In the genomic region with DNA sequence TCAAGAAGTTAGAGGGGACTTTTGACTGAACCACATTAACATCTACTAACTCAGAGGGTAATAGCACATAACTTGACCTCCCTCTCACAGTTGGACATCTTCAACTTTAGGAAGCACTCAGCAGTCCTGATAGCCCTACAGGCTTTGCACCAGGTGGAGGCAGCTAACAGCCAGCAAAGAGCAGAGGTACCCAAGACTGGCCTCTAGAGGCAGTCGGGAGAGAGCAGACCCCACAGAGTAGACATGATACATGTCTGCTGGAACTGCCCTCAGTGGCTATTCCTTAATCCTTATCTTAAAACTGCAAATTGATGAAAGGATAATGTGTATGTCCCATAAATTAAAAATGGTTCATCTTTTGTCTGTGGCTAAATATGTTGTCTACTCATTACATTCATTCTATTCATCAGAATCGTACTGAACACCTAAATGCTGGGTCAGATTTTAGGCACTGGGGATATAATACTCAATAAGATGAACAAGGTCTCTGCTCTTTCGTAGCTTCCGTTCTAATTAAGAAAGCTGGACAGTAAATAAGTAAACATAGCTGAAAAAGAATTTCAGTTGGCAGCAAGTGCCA, we compare ENCODE assay signal across 8 cellular contexts. TPM values are rescaled to one million over a fixed set of nuclear protein-coding genes. Genes with fewer than 3 reads are reported as not detected.
DNase-seq lines count a peak whose midpoint lies in the region; ATAC-seq and TF ChIP-seq lines count a peak whose summit lies in the region.

No MANE protein-coding gene starts in this region.

- H3K9me3 ChIP-seq in H9 (ENCODE audit: control insufficient read depth, low read depth, low read length) = no peaks in the 10 kb centered on the region
- no peaks in the 10 kb centered on the region for H3K9me3 ChIP-seq in ascending aorta
- H3K9me3 ChIP-seq in prostate gland = no peaks in the 10 kb centered on the region

- no peak overlapping the region for H3T11ph ChIP-seq in H9 (ENCODE audit: low read length)

- H3K4me2 ChIP-seq in H9 (ENCODE audit: insufficient read depth, insufficient read length, low read length) = no peak overlapping the region

- H3K23ac ChIP-seq in H9 (ENCODE audit: insufficient read length, low read depth, low read length) = no peak overlapping the region

- H3K36me3 ChIP-seq in ascending aorta (peaks cover 21 to 43% of the 10 kb centered on the region in 2 donors), prostate gland (no peaks in the 10 kb centered on the region)

- no peaks in the 10 kb centered on the region for H3K79me1 ChIP-seq in H9 (ENCODE audit: insufficient read depth, low read depth, low read length, poor library complexity, severe bottlenecking)

- H2BK15ac ChIP-seq in H9 (ENCODE audit: low read depth, low read length) = no peak overlapping the region

- no peaks in the 10 kb centered on the region for H4K20me1 ChIP-seq in H9 (ENCODE audit: control insufficient read depth, insufficient read depth, insufficient read length)

- no peak overlapping the region for H2AK5ac ChIP-seq in H9 (ENCODE audit: insufficient read length, low read length)

- no peak overlapping the region for H2BK20ac ChIP-seq in H9 (ENCODE audit: low read depth, low read length, poor library complexity, severe bottlenecking)

- TF ChIP-seq POLR2A in prostate gland (IDR thresholded peaks at IDR 0.05) = no peak

- H3K27me3 Mint-ChIP-seq in H9 (ENCODE audit: low read depth) = no peaks in the 10 kb centered on the region
- H3K27me3 Mint-ChIP-seq in activated naive CD4-positive, alpha-beta T cell treated with anti-CD3 and anti-CD28 coated beads, Interleukin-2, amount 10 ng/mL, durations not matched to agents 7 days and 5 days = no peaks in the 10 kb centered on the region

- H3K18ac ChIP-seq in H9 (ENCODE audit: insufficient read length, low read depth, low read length) = no peak overlapping the region

- CTCF ChIA-PET in activated naive CD4-positive, alpha-beta T cell treated with anti-CD3 and anti-CD28 coated beads, Interleukin-2, amount 10 ng/mL, durations not matched to agents 7 days and 5 days (lab: Charles Lee) = interaction anchor here (0.8 to 2.2 kb wide), 8 partner anchors 10 to 57 kb away, joined by 3 to 7 read pairs (median 4); no protein-coding TSS in a partner anchor

- H3K4me1 ChIP-seq in H9 (ENCODE audit: insufficient read depth, low read length) (peaks cover 8% of the 10 kb centered on the region), ascending aorta (peaks cover 10 to 26% of the 10 kb centered on the region in 2 donors), prostate gland (replicated peaks) (no peaks in the 10 kb centered on the region)

- H2BK5ac ChIP-seq in H9 (ENCODE audit: insufficient read length, low read length) = no peak overlapping the region

- ATAC-seq in left lobe of liver = peak; percentile 59

- no peak overlapping the region for H2BK12ac ChIP-seq in H9 (ENCODE audit: insufficient read length, low read depth, low read length)

- H4K5ac ChIP-seq in H9 (ENCODE audit: insufficient read length, low read depth, low read length) = no peak overlapping the region

- no peak overlapping the region for H3K27ac ChIP-seq in H9 (ENCODE audit: insufficient read length, low read depth, low read length)
- H3K27ac ChIP-seq in ascending aorta = no peak overlapping the region
- no peak overlapping the region for H3K27ac ChIP-seq in prostate gland

- no peak overlapping the region for H3K27ac Mint-ChIP-seq in H9
- H3K27ac Mint-ChIP-seq in activated naive CD4-positive, alpha-beta T cell treated with anti-CD3 and anti-CD28 coated beads, Interleukin-2, amount 10 ng/mL, durations not matched to agents 7 days and 5 days = no peak overlapping the region

- TF ChIP-seq CTCF in GM12875 (IDR thresholded peaks at IDR 0.05; ENCODE audit: borderline replicate concordance, insufficient read depth, low read depth, low read length) = peak; percentile 76
- TF ChIP-seq CTCF in H9 (conservative IDR thresholded peaks at IDR 0.05) = peak; percentile 78
- peak in 1 of 3 experiments; percentile 22 for TF ChIP-seq CTCF in ascending aorta (IDR thresholded peaks at IDR 0.05)
- no peak for TF ChIP-seq CTCF in prostate gland (IDR thresholded peaks at IDR 0.05)

- H3K4ac ChIP-seq in H9 (ENCODE audit: low read depth, low read length) = no peak overlapping the region

- H3K79me2 ChIP-seq in H9 (ENCODE audit: insufficient read depth, low read length) = peaks cover 1% of the 10 kb centered on the region; the same call in 1 of the 2 replicates

- peaks cover 26% of the 10 kb centered on the region in 2 experiments for H3K4me1 Mint-ChIP-seq in H9
- peaks cover 52% of the 10 kb centered on the region for H3K4me1 Mint-ChIP-seq in activated naive CD4-positive, alpha-beta T cell treated with anti-CD3 and anti-CD28 coated beads, Interleukin-2, amount 10 ng/mL, durations not matched to agents 7 days and 5 days

- DNase-seq in H9 (peak; percentile 79), NCI-H1694 treated with DMSO at 0.1 percent for 48 hours (lab: John Stamatoyannopoulos, UW) (peak; percentile 2), left lobe of liver (ENCODE audit: low spot score) (no peak), ascending aorta (ENCODE audit: low spot score in 2 of 2) (no peak), prostate gland (ENCODE audit: low spot score) (no peak), GOT3 (lab: John Stamatoyannopoulos, UW) (no peak)
- peak; percentile 43 for DNase-seq in activated naive CD4-positive, alpha-beta T cell treated with anti-CD3 and anti-CD28 coated beads, Interleukin-2, amount 10 ng/mL, durations not matched to agents 7 days and 5 days

- no peak overlapping the region for H2AFZ ChIP-seq in H9 (ENCODE audit: low read length)

- no CpG with 5 or more reads among the region's 4 CpGs for WGBS in H9 (ENCODE audit: extremely low coverage, insufficient read length, low lambda C conversion rate)
- 82% methylated on average over 4 of the region's 4 CpGs for WGBS in prostate gland

- no peak overlapping the region for H3K9ac ChIP-seq in H9 (ENCODE audit: extremely low read depth, insufficient read length, low read length)

- no peak overlapping the region for H3K4me3 Mint-ChIP-seq in H9
- H3K4me3 Mint-ChIP-seq in activated naive CD4-positive, alpha-beta T cell treated with anti-CD3 and anti-CD28 coated beads, Interleukin-2, amount 10 ng/mL, durations not matched to agents 7 days and 5 days = no peak overlapping the region

- H3K23me2 ChIP-seq in H9 (ENCODE audit: insufficient read length, low read depth, low read length, poor library complexity, severe bottlenecking) = no peaks in the 10 kb centered on the region

- intact Hi-C loops in ascending aorta (cut with DNase I) (no loop called here), prostate gland (cut with DNase I) (no loop called here)

- no peak overlapping the region for H3K56ac ChIP-seq in H9 (ENCODE audit: insufficient read length, low read depth, low read length)

- no peaks in the 10 kb centered on the region for H3K27me3 ChIP-seq in H9 (ENCODE audit: insufficient read depth, low read length)
- no peaks in the 10 kb centered on the region for H3K27me3 ChIP-seq in ascending aorta
- no peaks in the 10 kb centered on the region for H3K27me3 ChIP-seq in prostate gland (replicated peaks; ENCODE audit: insufficient read depth)

- H3K4me3 ChIP-seq in GM12875 (ENCODE audit: low read depth, low read length) = no peak overlapping the region
- no peak overlapping the region for H3K4me3 ChIP-seq in ascending aorta
- no peak overlapping the region for H3K4me3 ChIP-seq in prostate gland

- no peak overlapping the region for H2BK120ac ChIP-seq in H9 (ENCODE audit: low read depth, low read length, poor library complexity, severe bottlenecking)

- no peak overlapping the region for H4K91ac ChIP-seq in H9 (ENCODE audit: insufficient read length, low read depth, low read length)

- H3K14ac ChIP-seq in H9 (ENCODE audit: insufficient read depth, low read length) = no peak overlapping the region

- no peak overlapping the region for H4K8ac ChIP-seq in H9 (replicated peaks; ENCODE audit: insufficient read length, low read depth, low read length)

- H3K9me3 Mint-ChIP-seq in H9 = no peaks in the 10 kb centered on the region
- no peaks in the 10 kb centered on the region for H3K9me3 Mint-ChIP-seq in activated naive CD4-positive, alpha-beta T cell treated with anti-CD3 and anti-CD28 coated beads, Interleukin-2, amount 10 ng/mL, durations not matched to agents 7 days and 5 days

- peaks cover 8 to 19% (median 10%) of the 10 kb centered on the region in 3 experiments; a peak in 5 of 7 replicates for H3K36me3 Mint-ChIP-seq in H9 (ENCODE audit: insufficient read depth in 1 of 3, low read depth in 3 of 3)
- H3K36me3 Mint-ChIP-seq in activated naive CD4-positive, alpha-beta T cell treated with anti-CD3 and anti-CD28 coated beads, Interleukin-2, amount 10 ng/mL, durations not matched to agents 7 days and 5 days = peaks cover 58% of the 10 kb centered on the region

RNA-seq across cellular contexts. Expression of gene CAB39, which starts 49.8 kb away (rescaled TPM):
- total RNA-seq in H9 (2021) (41.8 and 42.7 TPM in 2 replicates), left lobe of liver (22.6 TPM), ascending aorta (62.9 TPM), prostate gland (100 to 1,000 TPM in 1 of 2 donors, 10 to 100 TPM in 1; 75.4 to 105 TPM)

Comparison
In these comparisons a context has a peak if more than half of its experiments do, and no peak if none do; other contexts are left out.
1. CTCF ChIP-seq: peak in GM12875 (single experiment) and H9 (single experiment); none in prostate gland (0 of 4).
2. DNase-seq: peak in H9 (single experiment), NCI-H1694 treated with DMSO at 0.1 percent for 48 hours (single experiment) and activated naive CD4-positive, alpha-beta T cell treated with anti-CD3 and anti-CD28 coated beads, Interleukin-2, amount 10 ng/mL, durations not matched to agents 7 days and 5 days (single experiment); none in left lobe of liver (single experiment), ascending aorta (0 of 2), prostate gland (single experiment) and GOT3 (single experiment).